ENCODE assay signal across 13 cellular contexts in genomic region chr4:185332575-185333464, GRCh38.
DNase-seq lines count a peak whose midpoint lies in the region; ATAC-seq and TF ChIP-seq lines count a peak whose summit lies in the region.
"Had no signal": no experiment of that assay in that cellular context is flagged by ENCODE, and none has a peak within 500 bp of the region (broad histone marks: within the 10 kb centered on the region; RNA-seq: fewer than 3 reads in every experiment).

No MANE protein-coding gene starts in this region.

- H3K9me3 ChIP-seq in A673 (ENCODE audit: low read depth, low read length, poor library complexity, severe bottlenecking), result no peaks in the 10 kb centered on the region

- H3K27me3 ChIP-seq in A673 (replicated peaks; ENCODE audit: insufficient read depth, low read depth, low read length, poor library complexity), result no peaks in the 10 kb centered on the region
- H3K27me3 ChIP-seq: ascending aorta had no signal

- intact Hi-C loops in A673 (cut with micrococcal nuclease; ENCODE audit: unreplicated experiment), result no loop called here

- DNase-seq in GM12864 (ENCODE audit: low read depth) (peak; percentile 74), A673 (ENCODE audit: low spot score) (no peak), germinal center (ENCODE audit: low spot score) (no peak), NCI-H2029 treated with DMSO at 0.1 percent for 48 hours (lab: John Stamatoyannopoulos, UW) (no peak)
- DNase-seq: activated CD4-positive, alpha-beta memory T cell treated with anti-CD3 and anti-CD28 coated beads for 36 hours; natural killer cell; NCI-H2227 treated with DMSO at 0.1 percent for 48 hours had no signal

- peak; percentile 60 for ATAC-seq in GM19324 (IDR thresholded peaks at IDR 0.05; ENCODE audit: low FRiP score, unreplicated experiment)
- ATAC-seq in HG02623 (IDR thresholded peaks at IDR 0.05; ENCODE audit: unreplicated experiment), result peak; percentile 66
- peak; percentile 80 for ATAC-seq in HG03442 (IDR thresholded peaks at IDR 0.05; ENCODE audit: unreplicated experiment)
- ATAC-seq in esophagus mucosa, result no peak
- ATAC-seq: natural killer cell had no signal

- POLR2A ChIA-PET in A673 (lab: Charles Lee; ENCODE audit: low non-redundant PET), result no interaction called here

- BruUV-seq in A673 (replicated peaks; lab: Mats Ljungman, UMichigan), result no TSS peak

- H3K27ac ChIP-seq in A673 (ENCODE audit: low read depth, low read length, poor library complexity, severe bottlenecking), result no peak overlapping the region
- H3K27ac ChIP-seq: SK-N-MC had no signal

- CTCF ChIA-PET in A673 (lab: Charles Lee), result no interaction called here

- TF ChIP-seq CTCF in GM12864 (IDR thresholded peaks at IDR 0.05; ENCODE audit: low read depth, low read length, missing control alignments) (no peak), A673 (conservative IDR thresholded peaks at IDR 0.05; ENCODE audit: low read depth, low read length) (no peak)

- H3K4me1 ChIP-seq in A673 (ENCODE audit: insufficient read depth, low read length, poor library complexity, severe bottlenecking), result no peaks in the 10 kb centered on the region

- H3K36me3 ChIP-seq in A673 (ENCODE audit: insufficient read depth, low read length, poor library complexity, severe bottlenecking), result no peaks in the 10 kb centered on the region
- H3K36me3 ChIP-seq: ascending aorta had no signal

- H3K4me3 ChIP-seq in GM12864 (ENCODE audit: low read depth, low read length) (no peak overlapping the region), A673 (ENCODE audit: low read depth, low read length, poor library complexity, severe bottlenecking) (no peak overlapping the region)
- H3K4me3 ChIP-seq: ascending aorta, SK-N-MC had no signal
